ENCODE assay signal across 9 cellular contexts in genomic region chr10:32318476-32318896, GRCh38. TPM values are rescaled to one million over a fixed set of nuclear protein-coding genes. Genes with fewer than 3 reads are reported as not detected.
A peak's percentile ranks its signal among the peaks of the same experiment; 100 is the strongest.
DNase-seq lines count a peak whose midpoint lies in the region; ATAC-seq and TF ChIP-seq lines count a peak whose summit lies in the region.
"Had no signal": no experiment of that assay in that cellular context is flagged by ENCODE, and none has a peak within 500 bp of the region (broad histone marks: within the 10 kb centered on the region; RNA-seq: fewer than 3 reads in every experiment).

No MANE protein-coding gene starts in this region.

- H3K27me3 ChIP-seq in trophoblast cell (ENCODE audit: insufficient read depth, low read length), result no peaks in the 10 kb centered on the region

- no peak overlapping the region for H3K18ac ChIP-seq in trophoblast cell (ENCODE audit: low read length)

- TF ChIP-seq CTCF in WTC11 (IDR thresholded peaks at IDR 0.05), result no peak

- H3K9ac ChIP-seq in trophoblast cell (ENCODE audit: low read length), result no peak overlapping the region

- no peak overlapping the region for H2AFZ ChIP-seq in trophoblast cell (ENCODE audit: insufficient read depth, low read length, poor library complexity)

- H3K79me2 ChIP-seq in trophoblast cell (ENCODE audit: control insufficient read depth, insufficient read depth, low read length, poor library complexity), result no peaks in the 10 kb centered on the region

- H3K27ac Mint-ChIP-seq in WTC11, result peak overlapping the region; percentile 41

- peaks cover 32% of the 10 kb centered on the region for H3K4me1 Mint-ChIP-seq in WTC11

- no peak overlapping the region for H4K8ac ChIP-seq in trophoblast cell (ENCODE audit: low read depth, low read length)

- no peak overlapping the region for H3K4me3 Mint-ChIP-seq in WTC11

- no peaks in the 10 kb centered on the region for H3K4me1 ChIP-seq in trophoblast cell (ENCODE audit: control insufficient read depth in 1 of 2, insufficient read depth in 2 of 2, low read length in 2 of 2)

- DNase-seq in stimulated activated CD4-positive, alpha-beta T cell treated with anti-CD3 and anti-CD28 coated beads, Interleukin-4, amount 100 ng/mL, for 24 hours, result peak; percentile 43
- no peak for DNase-seq in stimulated activated CD4-positive, alpha-beta T cell treated with anti-CD3 and anti-CD28 coated beads, Interleukin-4, amount 100 ng/mL, for 4 hours
- DNase-seq in WTC11 (ENCODE audit: low spot score) (no peak), trophoblast cell (peak in 1 of 2 donors; percentile 40), NCI-H1417 treated with DMSO at 0.1 percent for 48 hours (lab: John Stamatoyannopoulos, UW) (no peak), activated gamma-delta T cell (lab: John Stamatoyannopoulos, UW) (no peak), islet precursor cell (no peak)

- CTCF ChIA-PET in WTC11 (lab: Charles Lee), result interaction anchor here (0.9 kb wide), 1 partner anchor 27 kb away, joined by 4 read pairs; no protein-coding TSS in a partner anchor

- no peak overlapping the region for H2BK12ac ChIP-seq in trophoblast cell (ENCODE audit: low read length)

- H3K4me3 ChIP-seq in trophoblast cell (ENCODE audit: low read depth, low read length), result no peak overlapping the region
- H3K4me3 ChIP-seq: lung had no signal

- no peak overlapping the region for H2AK5ac ChIP-seq in trophoblast cell (ENCODE audit: low read length)

- H3K36me3 ChIP-seq in trophoblast cell (ENCODE audit: control insufficient read depth in 1 of 2, insufficient read depth in 2 of 2, low read length in 2 of 2), result no peaks in the 10 kb centered on the region

- H3K23ac ChIP-seq in trophoblast cell (ENCODE audit: low read length), result no peak overlapping the region

- H2BK5ac ChIP-seq in trophoblast cell (ENCODE audit: low read depth, low read length, poor library complexity), result no peak overlapping the region

- H4K91ac ChIP-seq in trophoblast cell (ENCODE audit: low read depth, low read length), result no peak overlapping the region

- no peak overlapping the region for H4K12ac ChIP-seq in trophoblast cell (ENCODE audit: low read depth, low read length)

- no peak overlapping the region for H2BK120ac ChIP-seq in trophoblast cell (ENCODE audit: insufficient read depth, low read length, poor library complexity)

- no CpG with 5 or more reads among the region's 4 CpGs for WGBS in trophoblast cell (ENCODE audit: extremely low coverage, insufficient coverage, insufficient read length)

- H3K9me3 Mint-ChIP-seq in WTC11, result no peaks in the 10 kb centered on the region

- H3K79me1 ChIP-seq in trophoblast cell (ENCODE audit: low read length), result no peaks in the 10 kb centered on the region

- no peak overlapping the region for H3K4me2 ChIP-seq in trophoblast cell (ENCODE audit: low read length)

- peak overlapping the region; percentile 13 for H3K4ac ChIP-seq in trophoblast cell (ENCODE audit: low read depth, low read length)

- 0 out of 2 replicates have a peak, but pooled peaks cover 7% of the 10 kb centered on the region for H3K36me3 Mint-ChIP-seq in WTC11

- peak; percentile 23 for ATAC-seq in HG02943 (IDR thresholded peaks at IDR 0.05; ENCODE audit: low read depth, unreplicated experiment)
- ATAC-seq in WTC11, result no peak

- POLR2A ChIA-PET in WTC11 (lab: Charles Lee), result no interaction called here

- H3K14ac ChIP-seq in trophoblast cell (ENCODE audit: low read length), result no peak overlapping the region

- no peaks in the 10 kb centered on the region for H3K9me3 ChIP-seq in trophoblast cell (ENCODE audit: insufficient read depth, low read depth, low read length)

- no peak overlapping the region for H3K27ac ChIP-seq in trophoblast cell (ENCODE audit: low read depth, low read length)

- no peaks in the 10 kb centered on the region for H3K27me3 Mint-ChIP-seq in WTC11 (ENCODE audit: low read depth)

TF ChIP-seq in WTC11, 78 proteins besides CTCF, POLR2A, EP300 and RAD21 (continues in another document):
- TF ChIP-seq IRF1 (CRISPR knock-in tag; IDR thresholded peaks at IDR 0.05), result no peak
- TF ChIP-seq ETV6 (CRISPR knock-in tag; IDR thresholded peaks at IDR 0.05), result no peak
- no peak for TF ChIP-seq ZNF416 (CRISPR knock-in tag; IDR thresholded peaks at IDR 0.05)
- TF ChIP-seq, protein P1, sequence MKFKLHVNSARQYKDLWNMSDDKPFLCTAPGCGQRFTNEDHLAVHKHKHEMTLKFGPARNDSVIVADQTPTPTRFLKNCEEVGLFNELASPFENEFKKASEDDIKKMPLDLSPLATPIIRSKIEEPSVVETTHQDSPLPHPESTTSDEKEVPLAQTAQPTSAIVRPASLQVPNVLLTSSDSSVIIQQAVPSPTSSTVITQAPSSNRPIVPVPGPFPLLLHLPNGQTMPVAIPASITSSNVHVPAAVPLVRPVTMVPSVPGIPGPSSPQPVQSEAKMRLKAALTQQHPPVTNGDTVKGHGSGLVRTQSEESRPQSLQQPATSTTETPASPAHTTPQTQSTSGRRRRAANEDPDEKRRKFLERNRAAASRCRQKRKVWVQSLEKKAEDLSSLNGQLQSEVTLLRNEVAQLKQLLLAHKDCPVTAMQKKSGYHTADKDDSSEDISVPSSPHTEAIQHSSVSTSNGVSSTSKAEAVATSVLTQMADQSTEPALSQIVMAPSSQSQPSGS (CRISPR knock-in tag; IDR thresholded peaks at IDR 0.05; ENCODE audit: borderline replicate concordance, low read depth), result no peak
- no peak for TF ChIP-seq MLX (CRISPR knock-in tag; IDR thresholded peaks at IDR 0.05)
- TF ChIP-seq ERG (CRISPR knock-in tag; IDR thresholded peaks at IDR 0.05), result no peak
- TF ChIP-seq CREM (CRISPR knock-in tag; IDR thresholded peaks at IDR 0.05), result no peak
- TF ChIP-seq, protein P2, sequence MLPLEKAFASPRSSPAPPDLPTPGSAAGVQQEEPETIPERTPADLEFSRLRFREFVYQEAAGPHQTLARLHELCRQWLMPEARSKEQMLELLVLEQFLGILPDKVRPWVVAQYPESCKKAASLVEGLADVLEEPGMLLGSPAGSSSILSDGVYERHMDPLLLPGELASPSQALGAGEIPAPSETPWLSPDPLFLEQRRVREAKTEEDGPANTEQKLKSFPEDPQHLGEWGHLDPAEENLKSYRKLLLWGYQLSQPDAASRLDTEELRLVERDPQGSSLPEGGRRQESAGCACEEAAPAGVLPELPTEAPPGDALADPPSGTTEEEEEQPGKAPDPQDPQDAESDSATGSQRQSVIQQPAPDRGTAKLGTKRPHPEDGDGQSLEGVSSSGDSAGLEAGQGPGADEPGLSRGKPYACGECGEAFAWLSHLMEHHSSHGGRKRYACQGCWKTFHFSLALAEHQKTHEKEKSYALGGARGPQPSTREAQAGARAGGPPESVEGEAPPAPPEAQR (CRISPR knock-in tag; IDR thresholded peaks at IDR 0.05), result no peak
- TF ChIP-seq ZNF138 (CRISPR knock-in tag; conservative IDR thresholded peaks at IDR 0.05), result no peak
- no peak for TF ChIP-seq PRDM15 (CRISPR knock-in tag; IDR thresholded peaks at IDR 0.05)
- no peak for TF ChIP-seq SP1 (CRISPR knock-in tag; conservative IDR thresholded peaks at IDR 0.05)
- no peak for TF ChIP-seq JAZF1 (CRISPR knock-in tag; IDR thresholded peaks at IDR 0.05)
- no peak for TF ChIP-seq TEAD4 (CRISPR knock-in tag; IDR thresholded peaks at IDR 0.05)

RNA-seq across cellular contexts. Expression of gene EPC1, which starts 28.5 kb away (rescaled TPM):
- 22.2 to 23.1 TPM (median 22.5 TPM) in 3 replicates for total RNA-seq in WTC11 (2021)
- polyA plus RNA-seq in trophoblast cell (2013), result 20.2 and 21.7 TPM in 2 replicates
